Comparison of ENCODE assay signal across 8 cellular contexts in the genomic region with DNA sequence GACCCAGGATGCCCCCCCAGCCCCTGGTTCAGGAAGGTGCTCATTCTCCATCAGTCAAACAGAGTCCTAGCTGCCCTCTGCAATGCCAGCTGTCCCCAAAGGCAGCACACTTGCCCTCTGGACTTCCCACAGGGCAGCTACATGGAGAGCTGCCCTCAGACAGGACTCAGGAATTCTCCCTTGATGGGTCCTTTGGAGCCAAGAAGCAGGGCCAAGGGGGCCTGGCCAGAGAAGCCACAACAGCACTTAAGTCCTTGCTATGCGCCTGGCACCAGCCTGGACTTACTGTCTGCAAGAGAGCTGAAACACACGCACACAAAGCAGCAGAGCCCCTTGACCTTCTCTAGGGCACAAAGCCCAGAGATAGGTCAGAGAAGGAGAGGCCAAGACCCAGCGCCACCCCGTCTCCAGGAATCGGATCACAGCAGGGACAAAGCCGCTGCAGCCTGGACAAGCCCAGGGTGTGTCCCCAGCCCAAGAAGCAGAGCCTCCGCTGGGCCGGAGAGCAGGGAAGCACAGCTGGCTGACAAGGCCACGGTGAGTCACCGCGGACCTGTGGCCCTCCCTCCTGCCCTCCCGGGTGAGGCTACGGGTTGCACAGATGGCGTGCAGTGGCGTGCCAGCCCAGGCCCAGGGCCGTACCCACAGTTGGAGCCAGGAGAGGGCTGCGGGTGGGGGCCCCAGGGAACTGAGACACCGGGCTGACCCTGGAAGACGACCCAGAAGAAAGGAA. TPM values are rescaled to one million over a fixed set of nuclear protein-coding genes. Genes with fewer than 3 reads are reported as not detected.
DNase-seq lines count a peak whose midpoint lies in the region; ATAC-seq, FAIRE-seq and TF ChIP-seq lines count a peak whose summit lies in the region.

No MANE protein-coding gene starts in this region.

- 7% methylated on average over 19 of the region's 19 CpGs for WGBS in K562 (ENCODE audit: insufficient coverage, low coverage, missing lambda C conversion rate)
- WGBS in spleen, 5 donors = 25 to 32% (median 30%) methylated on average over 19 of the region's 19 CpGs

- POLR2A ChIA-PET in K562 (lab: Yijun Ruan, JAX) = interaction anchor here (0.6 to 0.7 kb wide), 3 partner anchors 14 to 336 kb away, joined by 3 to 4 read pairs (median 3); no protein-coding TSS in a partner anchor

- FAIRE-seq in K562 (lab: Jason Lieb, UNC) = peak; percentile 69

- TF ChIP-seq EP300 in K562 (IDR thresholded peaks at IDR 0.05; ENCODE audit: low read length) = no peak

- H3K27me3 ChIP-seq in K562 (ENCODE audit: control insufficient read depth in 2 of 2, insufficient read depth in 2 of 2, low read length in 2 of 2) (peaks cover 13 to 86% of the 10 kb centered on the region in 2 experiments), spleen (replicated peaks in 1 of 7) (peaks cover 0 to 73% (median 28%) of the 10 kb centered on the region in 7 donors)

- no peaks in the 10 kb centered on the region for H3K79me2 ChIP-seq in K562 (ENCODE audit: control insufficient read depth, insufficient read depth, low read length)

- H3K9me3 ChIP-seq in K562 (replicated peaks; ENCODE audit: control insufficient read depth, insufficient read depth, low read depth, low read length) (no peaks in the 10 kb centered on the region), spleen (no peaks in the 10 kb centered on the region)

- H3K9ac ChIP-seq in K562 (ENCODE audit: insufficient read depth in 1 of 2, low read depth in 2 of 2, low read length in 2 of 2) = no peak overlapping the region

- H3K4me2 ChIP-seq in K562 (ENCODE audit: insufficient read depth, low read length) = no peak overlapping the region

- in situ Hi-C loops in K562 (cut with MboI) = no loop called here

- DNase-seq in DMS153 (lab: John Stamatoyannopoulos, UW) = peak; percentile 72
- DNase-seq in MV-4-11 (lab: John Stamatoyannopoulos, UW) = peak; percentile 41
- peak in 3 of 4 experiments; percentile 42 to 43 (median 43) for DNase-seq in K562 (ENCODE audit: extremely low read depth in 1 of 4, low spot score in 3 of 4)
- DNase-seq in islet precursor cell = peak; percentile 81
- peak; percentile 88 for DNase-seq in spleen
- DNase-seq in NK-92 (lab: John Stamatoyannopoulos, UW; ENCODE audit: unreplicated experiment) = no peak
- no peak for DNase-seq in NCI-H345 treated with DMSO at 0.1 percent for 48 hours (lab: John Stamatoyannopoulos, UW; ENCODE audit: unreplicated experiment)

- no peak for TF ChIP-seq RAD21 in K562 (CRISPR knock-in tag; conservative IDR thresholded peaks at IDR 0.05 in 1 of 2, IDR thresholded peaks at IDR 0.05 in 1 of 2)

- H3K4me1 ChIP-seq in K562 (replicated peaks in 1 of 2; ENCODE audit: control insufficient read depth in 2 of 2, insufficient read depth in 2 of 2, low read length in 2 of 2) (peaks cover 2 to 52% of the 10 kb centered on the region in 2 experiments; a peak in 4 of 5 replicates), spleen (peaks cover 18 to 52% (median 36%) of the 10 kb centered on the region in 6 donors)

- H3K4me3 ChIP-seq in K562 = no peak overlapping the region
- peak overlapping the region in 7 of 8 donors; percentile 38 to 74 (median 50) for H3K4me3 ChIP-seq in spleen

- BruUV-seq in K562 (replicated peaks; lab: Mats Ljungman, UMichigan) = no TSS peak

- H4K20me1 ChIP-seq in K562 (replicated peaks; ENCODE audit: control insufficient read depth, insufficient read depth, low read length) = peaks cover 19% of the 10 kb centered on the region

- TF ChIP-seq POLR2A in K562 (conservative IDR thresholded peaks at IDR 0.05) = no peak
- TF ChIP-seq POLR2A in spleen (IDR thresholded peaks at IDR 0.05) = no peak

- TF ChIP-seq CTCF in K562 (IDR thresholded peaks at IDR 0.05 in 2 of 3, conservative IDR thresholded peaks at IDR 0.05 in 1 of 3; ENCODE audit: insufficient read depth in 2 of 3, low read depth in 1 of 3, low read length in 3 of 3) (no peak), spleen (IDR thresholded peaks at IDR 0.05 in 8 of 11, conservative IDR thresholded peaks at IDR 0.05 in 3 of 11) (no peak)

- intact Hi-C loops in K562 (cut with micrococcal nuclease) (loop anchor here (1.0 to 10.0 kb wide), 4 partner anchors 97 to 491 kb away; no protein-coding TSS in a partner anchor), spleen (cut with DNase I; ENCODE audit: low total_unique reads) (loop anchor here (5.0 kb wide), 1 partner anchor 184 kb away; no protein-coding TSS in a partner anchor)

- H3K9me1 ChIP-seq in K562 (ENCODE audit: control insufficient read depth, insufficient read depth, low read length) = no peaks in the 10 kb centered on the region

- H2AFZ ChIP-seq in K562 (ENCODE audit: low read depth, low read length) = no peak overlapping the region

- H3K36me3 ChIP-seq in K562 (ENCODE audit: control insufficient read depth, insufficient read depth, low read length) (no peaks in the 10 kb centered on the region), spleen (no peaks in the 10 kb centered on the region)

- CTCF ChIA-PET in K562 (lab: Yijun Ruan, JAX; ENCODE audit: low intra/inter-chr PET ratio) = interaction anchor here (1.3 to 2.9 kb wide), 3 partner anchors 183 to 497 kb away, joined by 4 to 25 read pairs (median 21); no protein-coding TSS in a partner anchor

- H3K27ac ChIP-seq in K562 (ENCODE audit: extremely low read depth, low read depth, low read length) (no peak overlapping the region), spleen (peak overlapping the region in 7 of 8 donors; percentile 26 to 81 (median 67))

- ATAC-seq in GM21390 (IDR thresholded peaks at IDR 0.05; ENCODE audit: unreplicated experiment) = peak; percentile 30
- ATAC-seq in K562 = peak; percentile 7

TF ChIP-seq in K562, 482 proteins besides CTCF, POLR2A, EP300 and RAD21 (continues in another document):
- TF ChIP-seq BCOR (IDR thresholded peaks at IDR 0.05) = 0 out of 2 replicates have a peak, but pooled peaks have one; percentile 26
- TF ChIP-seq STAG1 (CRISPR knock-in tag; IDR thresholded peaks at IDR 0.05; ENCODE audit: borderline replicate concordance) = 0 out of 2 replicates have a peak, but pooled peaks have one; percentile 9
- TF ChIP-seq, protein P1, sequence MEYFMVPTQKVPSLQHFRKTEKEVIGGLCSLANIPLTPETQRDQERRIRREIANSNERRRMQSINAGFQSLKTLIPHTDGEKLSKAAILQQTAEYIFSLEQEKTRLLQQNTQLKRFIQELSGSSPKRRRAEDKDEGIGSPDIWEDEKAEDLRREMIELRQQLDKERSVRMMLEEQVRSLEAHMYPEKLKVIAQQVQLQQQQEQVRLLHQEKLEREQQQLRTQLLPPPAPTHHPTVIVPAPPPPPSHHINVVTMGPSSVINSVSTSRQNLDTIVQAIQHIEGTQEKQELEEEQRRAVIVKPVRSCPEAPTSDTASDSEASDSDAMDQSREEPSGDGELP (CRISPR knock-in tag; IDR thresholded peaks at IDR 0.05; ENCODE audit: borderline replicate concordance) = peak; percentile 86; the same call in 1 of the 2 replicates
- TF ChIP-seq, protein P2, sequence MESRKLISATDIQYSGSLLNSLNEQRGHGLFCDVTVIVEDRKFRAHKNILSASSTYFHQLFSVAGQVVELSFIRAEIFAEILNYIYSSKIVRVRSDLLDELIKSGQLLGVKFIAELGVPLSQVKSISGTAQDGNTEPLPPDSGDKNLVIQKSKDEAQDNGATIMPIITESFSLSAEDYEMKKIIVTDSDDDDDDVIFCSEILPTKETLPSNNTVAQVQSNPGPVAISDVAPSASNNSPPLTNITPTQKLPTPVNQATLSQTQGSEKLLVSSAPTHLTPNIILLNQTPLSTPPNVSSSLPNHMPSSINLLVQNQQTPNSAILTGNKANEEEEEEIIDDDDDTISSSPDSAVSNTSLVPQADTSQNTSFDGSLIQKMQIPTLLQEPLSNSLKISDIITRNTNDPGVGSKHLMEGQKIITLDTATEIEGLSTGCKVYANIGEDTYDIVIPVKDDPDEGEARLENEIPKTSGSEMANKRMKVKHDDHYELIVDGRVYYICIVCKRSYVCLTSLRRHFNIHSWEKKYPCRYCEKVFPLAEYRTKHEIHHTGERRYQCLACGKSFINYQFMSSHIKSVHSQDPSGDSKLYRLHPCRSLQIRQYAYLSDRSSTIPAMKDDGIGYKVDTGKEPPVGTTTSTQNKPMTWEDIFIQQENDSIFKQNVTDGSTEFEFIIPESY (CRISPR knock-in tag; IDR thresholded peaks at IDR 0.05) = peak; percentile 51
- peak; percentile 49; the same call in 1 of the 2 replicates for TF ChIP-seq FOSL1 (tag; conservative IDR thresholded peaks at IDR 0.05)
- peak; percentile 62; the same call in 1 of the 2 replicates for TF ChIP-seq JUND (IDR thresholded peaks at IDR 0.05; ENCODE audit: borderline replicate concordance, low read depth, low read length)
- TF ChIP-seq JUND (tag; IDR thresholded peaks at IDR 0.05; ENCODE audit: borderline replicate concordance, low read depth, low read length) = no peak
- TF ChIP-seq CBX5 (IDR thresholded peaks at IDR 0.05; ENCODE audit: borderline replicate concordance, low read depth) = no peak
- TF ChIP-seq, protein P3, sequence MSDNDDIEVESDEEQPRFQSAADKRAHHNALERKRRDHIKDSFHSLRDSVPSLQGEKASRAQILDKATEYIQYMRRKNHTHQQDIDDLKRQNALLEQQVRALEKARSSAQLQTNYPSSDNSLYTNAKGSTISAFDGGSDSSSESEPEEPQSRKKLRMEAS (CRISPR knock-in tag; IDR thresholded peaks at IDR 0.05) = peak; percentile 40; the same call in 1 of the 2 replicates
- TF ChIP-seq FOXK1 (CRISPR knock-in tag; IDR thresholded peaks at IDR 0.05; ENCODE audit: borderline replicate concordance) = peak; percentile 45; the same call in 1 of the 2 replicates

RNA-seq across cellular contexts. Expression of a gene that starts 1.7 kb away (rescaled TPM):
- total RNA-seq in K562 (2011; cell fraction: chromatin; rRNA removed; ENCODE audit: low replicate concordance) = 0.44 and 0.51 TPM in 2 replicates
- 0.26 and 0.67 TPM in 2 replicates for total RNA-seq in K562 (2011; cell fraction: nucleolus; rRNA removed)
- total RNA-seq in K562 (2011; cell fraction: nucleoplasm; rRNA removed) = 0.37 and 0.61 TPM in 2 replicates
- total RNA-seq in K562 (2014; rRNA removed) = 0.04 TPM in 1 of 2 replicates, not detected in the other
- 0.04 TPM in 1 of 2 replicates, not detected in the other for total RNA-seq in K562 (2014; rRNA removed; fragmentation: Illumina TruSeq; extraction: Trizol)
- total RNA-seq in K562 (2015; rRNA removed; fragmentation: Illumina TruSeq; extraction: Trizol) = not detected in 2 replicates
- total RNA-seq in K562 (2021) = 0.04 and 0.16 TPM in 2 replicates
- polyA plus RNA-seq in K562 (2011; rRNA removed) = 0.10 and 0.12 TPM in 2 replicates
- polyA plus RNA-seq in K562 (2011; cell fraction: cytosol; rRNA removed) = 0.09 and 0.19 TPM in 2 replicates
- polyA plus RNA-seq in K562 (2011; cell fraction: nucleus; rRNA removed) = 0.30 and 0.39 TPM in 2 replicates
- 0.12 and 0.19 TPM in 2 replicates for polyA plus RNA-seq in K562 (2012)
- 0.03 and 0.07 TPM in 2 replicates for polyA plus RNA-seq in K562 (2014; fragmentation: Illumina TruSeq; extraction: Trizol)
- polyA plus RNA-seq in K562 (2014; fragmentation: Nextera tagmentation; extraction: Ambion mirVana) = not detected
- 0.07 and 0.17 TPM in 2 replicates for polyA plus RNA-seq in K562 (2014; rRNA removed)
- 0.25 and 0.36 TPM in 2 replicates for polyA minus RNA-seq in K562 (2011; rRNA and poly(A)+ RNA removed)
- 0.46 TPM in 1 of 2 replicates, not detected in the other for polyA minus RNA-seq in K562 (2011; cell fraction: cytosol; rRNA and poly(A)+ RNA removed)
- 0.11 and 0.13 TPM in 2 replicates for polyA minus RNA-seq in K562 (2011; cell fraction: nucleus; rRNA and poly(A)+ RNA removed)
- total RNA-seq in spleen = 1 to 10 TPM in 4 of 7 donors, under 1 TPM in 3; 0.37 to 3.6 (median 1.2) TPM
- polyA plus RNA-seq in spleen = under 1 TPM; 0.08 to 0.70 (median 0.11) TPM

Comparison
In these comparisons a context has a peak if more than half of its experiments do, and no peak if none do; other contexts are left out.
1. DNase-seq: peak in DMS153 (single experiment), MV-4-11 (single experiment), K562 (3 of 4), islet precursor cell (single experiment) and spleen (single experiment); none in NK-92 (single experiment) and NCI-H345 treated with DMSO at 0.1 percent for 48 hours (single experiment).